In the genomic region with DNA sequence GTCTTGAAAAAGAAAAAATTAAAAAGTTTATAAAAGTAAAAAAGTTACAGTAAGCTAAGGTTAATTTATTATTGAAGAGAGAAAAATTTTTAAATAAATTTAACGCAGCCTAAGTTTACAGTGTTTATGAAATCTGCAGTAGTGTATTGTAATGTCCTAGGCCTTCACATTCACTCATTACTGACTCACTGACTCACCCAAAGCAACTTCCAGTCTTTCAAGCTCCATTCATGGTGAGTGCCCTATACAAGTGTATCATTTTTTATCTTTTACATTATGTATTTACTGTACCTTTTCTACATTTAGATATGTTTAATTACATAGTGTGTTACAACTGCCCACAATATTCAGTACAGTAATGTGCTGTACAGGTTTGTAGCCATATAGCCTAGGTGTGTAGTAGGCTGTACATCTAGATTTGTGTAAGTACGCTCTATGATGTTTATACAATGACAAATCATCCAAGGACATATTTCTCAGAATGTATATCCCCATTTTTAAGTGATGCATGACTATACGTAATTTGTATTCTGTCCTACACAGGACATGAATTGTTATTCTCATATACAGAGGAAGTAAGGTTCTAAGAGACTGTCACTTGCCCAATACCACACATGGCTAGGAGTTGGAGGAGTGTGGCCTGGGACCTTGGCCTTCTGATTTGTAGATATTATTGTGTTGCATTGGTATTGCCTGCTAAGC, we compare ENCODE assay signal across 27 cellular contexts. TPM values are rescaled to one million over a fixed set of nuclear protein-coding genes. Genes with fewer than 3 reads are reported as not detected.
"Had no signal": no experiment of that assay in that cellular context is flagged by ENCODE, and none has a peak within 500 bp of the region (broad histone marks: within the 10 kb centered on the region; RNA-seq: fewer than 3 reads in every experiment).

No MANE protein-coding gene starts in this region.

- H3K27me3 Mint-ChIP-seq: activated naive CD8-positive, alpha-beta T cell; central memory CD8-positive, alpha-beta T cell had no signal

- H3K9me3 Mint-ChIP-seq: central memory CD8-positive, alpha-beta T cell; endodermal cell; naive B cell; neural progenitor cell had no signal

- H3K36me3 ChIP-seq: colonic mucosa, neural progenitor cell, prostate gland, stomach, WERI-Rb-1 had no signal

- DNase-seq: activated CD4-positive, alpha-beta T cell treated with anti-CD3 and anti-CD28 coated beads, Interleukin-2, amount 50 U/mL, for 4 hours; amygdala; body of pancreas; colonic mucosa; endodermal cell; erythroblast; left colon; mucosa of descending colon; naive B cell; right cardiac atrium; stimulated activated CD4-positive, alpha-beta T cell treated with anti-CD3 and anti-CD28 coated beads, Interleukin-15, amount 100 ng/mL, for 24 hours; stimulated activated CD4-positive, alpha-beta T cell treated with anti-CD3 and anti-CD28 coated beads, Interleukin-2, amount 100 ng/mL, for 48 hours; stomach; SW 1271; WERI-Rb-1 had no signal

- H3K4me2 ChIP-seq: neural progenitor cell had no signal

- H3K27me3 ChIP-seq: body of pancreas, colonic mucosa, neural progenitor cell, stomach had no signal

- H3K4me1 Mint-ChIP-seq: central memory CD8-positive, alpha-beta T cell; endodermal cell; naive B cell had no signal

- H3K4me3 Mint-ChIP-seq: activated naive CD8-positive, alpha-beta T cell; central memory CD8-positive, alpha-beta T cell; endodermal cell; naive B cell; neural progenitor cell had no signal

- H3K27ac ChIP-seq: body of pancreas, colonic mucosa, neural progenitor cell, prostate gland, stomach, WERI-Rb-1 had no signal

- H3K4me1 ChIP-seq: body of pancreas, colonic mucosa, prostate gland, stomach had no signal

- ATAC-seq: body of pancreas, left colon, mucosa of descending colon, right cardiac atrium had no signal

- H2AFZ ChIP-seq: neural progenitor cell had no signal

- H3K9ac ChIP-seq: neural progenitor cell had no signal

- H3K36me3 Mint-ChIP-seq: activated naive CD8-positive, alpha-beta T cell; naive B cell had no signal

- H3K9me3 ChIP-seq: body of pancreas, colonic mucosa, mucosa of descending colon, prostate gland, stomach had no signal

- H3K4me3 ChIP-seq: body of pancreas, colonic mucosa, lung, mucosa of descending colon, neural progenitor cell, prostate gland, skin epidermis, stomach had no signal

RNA-seq across cellular contexts. Expression of gene PDCL2, which starts 19.5 kb away (rescaled TPM):
- total RNA-seq: body of pancreas; colonic mucosa; endodermal cell; fibroblast of villous mesenchyme; glomerular endothelial cell; left colon; lung; mucosa of descending colon; osteoblast; prostate gland; right cardiac atrium; SK-MEL-5; stomach; T-helper 2 cell treated with Interferon-gamma antibody and Interleukin-4, amounts not matched to agents 100 ng/mL and 5 ng/mL, for 36 hours; temporal lobe had no signal
- polyA plus RNA-seq: lung, right cardiac atrium had no signal

RNA-seq across cellular contexts. Expression of gene NMU, which starts 24.6 kb away (rescaled TPM):
- total RNA-seq: body of pancreas; fibroblast of villous mesenchyme; osteoblast; right cardiac atrium; SK-MEL-5; T-helper 2 cell treated with Interferon-gamma antibody and Interleukin-4, amounts not matched to agents 100 ng/mL and 5 ng/mL, for 36 hours had no signal
- polyA plus RNA-seq: right cardiac atrium had no signal
